In the genomic region with DNA sequence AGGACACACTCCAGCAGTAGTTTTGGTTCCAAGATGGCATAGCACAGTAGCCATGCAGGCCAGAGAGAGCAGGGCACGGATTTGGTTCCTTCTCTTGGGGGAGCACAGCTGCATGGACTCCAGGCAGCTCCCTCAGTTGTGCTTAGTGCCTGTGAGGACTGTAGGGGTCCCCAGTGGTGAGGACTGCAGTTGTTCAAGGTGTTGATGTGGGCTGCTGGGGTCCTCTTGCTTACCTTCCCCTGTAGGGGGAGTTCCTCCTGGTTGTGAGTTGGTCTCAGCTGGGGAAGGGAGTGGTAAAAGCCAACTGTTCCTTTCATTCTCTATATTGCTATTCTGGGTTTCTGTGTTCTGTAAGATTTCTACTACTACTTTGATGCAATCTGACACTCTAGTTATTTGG, we compare ENCODE assay signal across 17 cellular contexts.
DNase-seq lines count a peak whose midpoint lies in the region; ATAC-seq and TF ChIP-seq lines count a peak whose summit lies in the region.
"Had no signal": no experiment of that assay in that cellular context is flagged by ENCODE, and none has a peak within 500 bp of the region (broad histone marks: within the 10 kb centered on the region; RNA-seq: fewer than 3 reads in every experiment).

No MANE protein-coding gene starts in this region.

- H2AFZ ChIP-seq in H9 (ENCODE audit: low read length) (no peak overlapping the region), mesenchymal stem cell (ENCODE audit: low read depth, low read length) (no peak overlapping the region)

- H2BK15ac ChIP-seq in H9 (ENCODE audit: low read depth, low read length), result no peak overlapping the region
- H2BK15ac ChIP-seq in mesenchymal stem cell (ENCODE audit: low read depth, poor library complexity, severe bottlenecking), result no peak overlapping the region

- no peaks in the 10 kb centered on the region for H3K36me3 ChIP-seq in mesenchymal stem cell (ENCODE audit: control insufficient read depth in 1 of 2, insufficient read depth in 2 of 2, low read depth in 1 of 2, low read length in 2 of 2)
- H3K36me3 ChIP-seq: SJCRH30 had no signal

- H3K27ac Mint-ChIP-seq in H9, result no peak overlapping the region
- no peak overlapping the region for H3K27ac Mint-ChIP-seq in WTC11
- H3K27ac Mint-ChIP-seq in progenitor cell of endocrine pancreas, result no peak overlapping the region
- H3K27ac Mint-ChIP-seq: CD4-positive, CD25-positive, alpha-beta regulatory T cell; T-cell had no signal

- no peaks in the 10 kb centered on the region for H3K4me1 Mint-ChIP-seq in H9
- H3K4me1 Mint-ChIP-seq in WTC11, result no peaks in the 10 kb centered on the region
- H3K4me1 Mint-ChIP-seq in progenitor cell of endocrine pancreas (ENCODE audit: low read depth), result no peaks in the 10 kb centered on the region
- H3K4me1 Mint-ChIP-seq: CD4-positive, CD25-positive, alpha-beta regulatory T cell; T-cell had no signal

- H4K5ac ChIP-seq in H9 (ENCODE audit: insufficient read length, low read depth, low read length), result no peak overlapping the region

- no peak overlapping the region for H3K4me3 ChIP-seq in mesenchymal stem cell (ENCODE audit: insufficient read depth in 1 of 2, low read depth in 1 of 2, low read length in 2 of 2)
- H3K4me3 ChIP-seq: SJCRH30 had no signal

- H2BK5ac ChIP-seq in H9 (ENCODE audit: insufficient read length, low read length) (no peak overlapping the region), mesenchymal stem cell (ENCODE audit: low read depth, low read length, poor library complexity, severe bottlenecking) (no peak overlapping the region)

- H3K27ac ChIP-seq in H9 (ENCODE audit: insufficient read length, low read depth, low read length), result no peak overlapping the region
- H3K27ac ChIP-seq in mesenchymal stem cell (ENCODE audit: low read length, poor library complexity, severe bottlenecking), result no peak overlapping the region
- H3K27ac ChIP-seq: SJCRH30 had no signal

- no peaks in the 10 kb centered on the region for H3K23me2 ChIP-seq in H9 (ENCODE audit: insufficient read length, low read depth, low read length, poor library complexity, severe bottlenecking)

- H3K4me3 Mint-ChIP-seq in H9 (no peak overlapping the region), WTC11 (no peak overlapping the region), progenitor cell of endocrine pancreas (ENCODE audit: low read depth) (no peak overlapping the region)
- H3K4me3 Mint-ChIP-seq: CD4-positive, CD25-positive, alpha-beta regulatory T cell; T-cell had no signal

- H3K4ac ChIP-seq in H9 (ENCODE audit: low read depth, low read length) (no peak overlapping the region), mesenchymal stem cell (ENCODE audit: low read depth in 1 of 2, low read length in 2 of 2) (no peak overlapping the region)

- no peak overlapping the region for H3K14ac ChIP-seq in H9 (ENCODE audit: insufficient read depth, low read length)
- no peak overlapping the region for H3K14ac ChIP-seq in mesenchymal stem cell (ENCODE audit: low read length in 2 of 2)

- peak; percentile 67 for DNase-seq in H9
- DNase-seq in WTC11 (ENCODE audit: low spot score), result peak; percentile 24
- DNase-seq in iPS-NIHi11 (ENCODE audit: low spot score), result peak; percentile 16
- DNase-seq in mesenchymal stem cell, result no peak
- no peak for DNase-seq in progenitor cell of endocrine pancreas (ENCODE audit: low spot score, unreplicated experiment)
- DNase-seq in activated naive CD4-positive, alpha-beta T cell treated with Interleukin-2 at 50 U/mL for 16 hours, result no peak
- DNase-seq: CD4-positive, CD25-positive, alpha-beta regulatory T cell; DMS79 treated with DMSO at 0.1 percent for 48 hours; GOT3; KBM-7; NCI-H187; NCI-H69; T-cell had no signal

- CTCF ChIA-PET in WTC11 (lab: Charles Lee), result interaction anchor here (0.6 to 1.2 kb wide), 3 partner anchors 9 to 149 kb away, joined by 3 to 5 read pairs (median 4); no protein-coding TSS in a partner anchor

- no CpG with 5 or more reads among the region's 1 CpG for whole genome bisulfite sequencing in H9 (ENCODE audit: extremely low coverage, insufficient read length, low lambda C conversion rate)
- WGBS in mesenchymal stem cell, result 10% methylated on average over 1 of the region's 1 CpG

- no peak overlapping the region for H3T11ph ChIP-seq in H9 (ENCODE audit: low read length)

- POLR2A ChIA-PET in WTC11 (lab: Charles Lee), result no interaction called here

- H3K4me1 ChIP-seq in H9 (ENCODE audit: insufficient read depth, low read length), result no peaks in the 10 kb centered on the region
- H3K4me1 ChIP-seq in mesenchymal stem cell (ENCODE audit: control insufficient read depth, insufficient read depth, low read depth, low read length), result no peaks in the 10 kb centered on the region
- H3K4me1 ChIP-seq: SJCRH30 had no signal

- TF ChIP-seq CTCF in GM12873 (IDR thresholded peaks at IDR 0.05; ENCODE audit: insufficient read depth, low read depth, low read length, missing control alignments) (peak; percentile 8), H9 (conservative IDR thresholded peaks at IDR 0.05) (peak; percentile 59; the same call in 2 of the 3 replicates), WTC11 (IDR thresholded peaks at IDR 0.05) (0 out of 2 replicates have a peak, but pooled peaks have one; percentile 22), progenitor cell of endocrine pancreas (IDR thresholded peaks at IDR 0.05; ENCODE audit: unreplicated experiment) (no peak)

- no peak overlapping the region for H2BK20ac ChIP-seq in H9 (ENCODE audit: low read depth, low read length, poor library complexity, severe bottlenecking)

- H2BK120ac ChIP-seq in H9 (ENCODE audit: low read depth, low read length, poor library complexity, severe bottlenecking) (no peak overlapping the region), mesenchymal stem cell (ENCODE audit: low read depth, low read length) (no peak overlapping the region)

- H3K9me3 Mint-ChIP-seq in H9, result peaks cover 59 to 61% of the 10 kb centered on the region in 2 experiments
- H3K9me3 Mint-ChIP-seq in WTC11, result peaks cover 20% of the 10 kb centered on the region
- peaks cover 31% of the 10 kb centered on the region for H3K9me3 Mint-ChIP-seq in progenitor cell of endocrine pancreas (ENCODE audit: low read depth)

- no peaks in the 10 kb centered on the region; the same call in 1 of the 2 replicates for H3K27me3 Mint-ChIP-seq in H9 (ENCODE audit: low read depth)
- no peaks in the 10 kb centered on the region; the same call in 1 of the 2 replicates for H3K27me3 Mint-ChIP-seq in WTC11 (ENCODE audit: low read depth)
- H3K27me3 Mint-ChIP-seq in progenitor cell of endocrine pancreas, result no peaks in the 10 kb centered on the region
- H3K27me3 Mint-ChIP-seq: CD4-positive, CD25-positive, alpha-beta regulatory T cell had no signal

- peaks cover 5 to 18% (median 11%) of the 10 kb centered on the region in 3 experiments for H3K36me3 Mint-ChIP-seq in H9 (ENCODE audit: insufficient read depth in 1 of 3, low read depth in 3 of 3)
- peaks cover 9% of the 10 kb centered on the region for H3K36me3 Mint-ChIP-seq in WTC11
- H3K36me3 Mint-ChIP-seq in progenitor cell of endocrine pancreas (ENCODE audit: insufficient read depth), result peaks cover 3% of the 10 kb centered on the region
- H3K36me3 Mint-ChIP-seq: CD4-positive, CD25-positive, alpha-beta regulatory T cell; T-cell had no signal

- no peak overlapping the region for H3K56ac ChIP-seq in H9 (ENCODE audit: insufficient read length, low read depth, low read length)

- no peak overlapping the region for H3K18ac ChIP-seq in H9 (ENCODE audit: insufficient read length, low read depth, low read length)
- no peak overlapping the region for H3K18ac ChIP-seq in mesenchymal stem cell (ENCODE audit: low read depth in 1 of 2, low read length in 2 of 2)

- H3K9ac ChIP-seq in H9 (ENCODE audit: extremely low read depth, insufficient read length, low read length), result no peak overlapping the region
- H3K9ac ChIP-seq in mesenchymal stem cell (ENCODE audit: low read length), result no peak overlapping the region

- H2AK5ac ChIP-seq in H9 (ENCODE audit: insufficient read length, low read length) (no peak overlapping the region), mesenchymal stem cell (ENCODE audit: low read length, severe bottlenecking) (no peak overlapping the region)

- H4K8ac ChIP-seq in H9 (replicated peaks; ENCODE audit: insufficient read length, low read depth, low read length) (no peak overlapping the region), mesenchymal stem cell (ENCODE audit: low read length) (no peak overlapping the region)

- H3K23ac ChIP-seq in H9 (ENCODE audit: insufficient read length, low read depth, low read length), result no peak overlapping the region
- no peak overlapping the region for H3K23ac ChIP-seq in mesenchymal stem cell (ENCODE audit: low read length in 2 of 2)

- peaks cover 21% of the 10 kb centered on the region for H3K9me3 ChIP-seq in H9 (ENCODE audit: control insufficient read depth, low read depth, low read length)
- peaks cover 4% of the 10 kb centered on the region for H3K9me3 ChIP-seq in mesenchymal stem cell (ENCODE audit: control insufficient read depth, low read length)
- H3K9me3 ChIP-seq: SJCRH30 had no signal

- H4K20me1 ChIP-seq in H9 (ENCODE audit: control insufficient read depth, insufficient read depth, insufficient read length), result no peaks in the 10 kb centered on the region

- H3K4me2 ChIP-seq in H9 (ENCODE audit: insufficient read depth, insufficient read length, low read length) (no peak overlapping the region), mesenchymal stem cell (ENCODE audit: low read length, poor library complexity, severe bottlenecking) (no peak overlapping the region)

- H3K27me3 ChIP-seq in H9 (ENCODE audit: insufficient read depth, low read length), result no peaks in the 10 kb centered on the region
- H3K27me3 ChIP-seq in mesenchymal stem cell (ENCODE audit: control insufficient read depth in 1 of 2, insufficient read depth in 1 of 2, low read length in 2 of 2), result peaks cover 0 to 3% of the 10 kb centered on the region in 2 experiments
- H3K27me3 ChIP-seq: SJCRH30 had no signal

- no peak overlapping the region for H4K91ac ChIP-seq in H9 (ENCODE audit: insufficient read length, low read depth, low read length)
- H4K91ac ChIP-seq in mesenchymal stem cell (ENCODE audit: low read length), result no peak overlapping the region

- no peaks in the 10 kb centered on the region for H3K79me2 ChIP-seq in H9 (ENCODE audit: insufficient read depth, low read length)

- peak; percentile 100 for ATAC-seq in WTC11
- ATAC-seq in HG03460 (IDR thresholded peaks at IDR 0.05; ENCODE audit: unreplicated experiment), result no peak
- ATAC-seq: Panc1, T-cell had no signal

- no peak overlapping the region for H2BK12ac ChIP-seq in H9 (ENCODE audit: insufficient read length, low read depth, low read length)
- H2BK12ac ChIP-seq in mesenchymal stem cell (ENCODE audit: low read length in 2 of 2), result no peak overlapping the region

- H3K79me1 ChIP-seq in H9 (ENCODE audit: insufficient read depth, low read depth, low read length, poor library complexity, severe bottlenecking) (no peaks in the 10 kb centered on the region), mesenchymal stem cell (replicated peaks; ENCODE audit: low read length, poor library complexity, severe bottlenecking) (no peaks in the 10 kb centered on the region)

TF ChIP-seq in WTC11, 78 proteins besides CTCF, POLR2A, EP300 and RAD21 (continues in another document):
- TF ChIP-seq ZNF317 (CRISPR knock-in tag; IDR thresholded peaks at IDR 0.05; ENCODE audit: borderline replicate concordance, low read depth), result no peak
- TF ChIP-seq KAT7 (CRISPR knock-in tag; IDR thresholded peaks at IDR 0.05; ENCODE audit: borderline replicate concordance), result no peak
- TF ChIP-seq OVOL2 (CRISPR knock-in tag; IDR thresholded peaks at IDR 0.05; ENCODE audit: borderline replicate concordance), result no peak
- TF ChIP-seq MXD4 (CRISPR knock-in tag; IDR thresholded peaks at IDR 0.05; ENCODE audit: borderline replicate concordance), result no peak

Comparison
In these comparisons a context has a peak if more than half of its experiments do, and no peak if none do; other contexts are left out.
1. DNase-seq: peak in H9 (single experiment), WTC11 (single experiment) and iPS-NIHi11 (single experiment); none in mesenchymal stem cell (single experiment), progenitor cell of endocrine pancreas (single experiment) and activated naive CD4-positive, alpha-beta T cell treated with Interleukin-2 at 50 U/mL for 16 hours (single experiment).